8 cellular contexts compared by ENCODE assay signal in genomic region chr7:118195837-118196474, GRCh38. TPM values are rescaled to one million over a fixed set of nuclear protein-coding genes. Genes with fewer than 3 reads are reported as not detected.
DNase-seq lines count a peak whose midpoint lies in the region; ATAC-seq, FAIRE-seq and TF ChIP-seq lines count a peak whose summit lies in the region.

No MANE protein-coding gene starts in this region.

- no peak overlapping the region for H3K4me3 ChIP-seq in pancreas

- H3K4me1 Mint-ChIP-seq in activated T-cell treated with anti-CD3 and anti-CD28 coated beads, Interleukin-2, amount 50 U/mL, for 72 hours (ENCODE audit: low read depth): no peaks in the 10 kb centered on the region

- intact Hi-C loops in pancreas (cut with DNase I): no loop called here

- H3K27ac Mint-ChIP-seq in activated T-cell treated with anti-CD3 and anti-CD28 coated beads, Interleukin-2, amount 50 U/mL, for 72 hours: peak overlapping the region; percentile 1

- H3K27ac ChIP-seq in pancreas: no peak overlapping the region

- WGBS in pancreas, 2 donors: 42 to 47% methylated on average over 6 of the region's 6 CpGs

- no peak overlapping the region for H3K4me3 Mint-ChIP-seq in activated T-cell treated with anti-CD3 and anti-CD28 coated beads, Interleukin-2, amount 50 U/mL, for 72 hours

- ATAC-seq in GM19468 (IDR thresholded peaks at IDR 0.05; ENCODE audit: extremely low read depth, unreplicated experiment) (peak; percentile 81), HG03520 (IDR thresholded peaks at IDR 0.05; ENCODE audit: unreplicated experiment) (peak; percentile 82), pancreas (peak; percentile 85 to 95 (median 90))
- peak; percentile 65 to 73 for ATAC-seq in activated T-cell treated with anti-CD3 and anti-CD28 coated beads, Interleukin-2, amount 50 U/mL, for 72 hours (replicated peaks in 1 of 2)

- FAIRE-seq in pancreas (lab: Jason Lieb, UNC): peak; percentile 26

- H3K4me1 ChIP-seq in pancreas: peaks cover 0 to 5% (median 5%) of the 10 kb centered on the region in 3 donors

- TF ChIP-seq CTCF in pancreas (IDR thresholded peaks at IDR 0.05): peak in 3 of 4 donors; percentile 59 to 62 (median 59)

- no peaks in the 10 kb centered on the region for H3K27me3 Mint-ChIP-seq in activated T-cell treated with anti-CD3 and anti-CD28 coated beads, Interleukin-2, amount 50 U/mL, for 72 hours (ENCODE audit: low read depth)

- no peaks in the 10 kb centered on the region for H3K36me3 ChIP-seq in pancreas

- no peaks in the 10 kb centered on the region for H3K27me3 ChIP-seq in pancreas

- DNase-seq in DMS79 (lab: John Stamatoyannopoulos, UW) (peak; percentile 46), NCI-H748 (lab: John Stamatoyannopoulos, UW; ENCODE audit: unreplicated experiment) (peak; percentile 72), germinal center (ENCODE audit: low spot score) (peak; percentile 24), pancreas (peak in 3 of 6 donors; percentile 60 to 66 (median 63)), cortex of kidney (lab: John Stamatoyannopoulos, UW) (no peak)
- peak; percentile 49 to 57 for DNase-seq in activated T-cell treated with anti-CD3 and anti-CD28 coated beads, Interleukin-2, amount 50 U/mL, for 72 hours

- no peaks in the 10 kb centered on the region for H3K9me3 ChIP-seq in pancreas

- peaks cover 0 to 5% of the 10 kb centered on the region in 2 donors for H3K36me3 Mint-ChIP-seq in activated T-cell treated with anti-CD3 and anti-CD28 coated beads, Interleukin-2, amount 50 U/mL, for 72 hours (ENCODE audit: insufficient read depth in 2 of 2)

- no peaks in the 10 kb centered on the region for H3K9me3 Mint-ChIP-seq in activated T-cell treated with anti-CD3 and anti-CD28 coated beads, Interleukin-2, amount 50 U/mL, for 72 hours

RNA-seq across cellular contexts. Expression of gene LSM8, which starts 12.0 kb away (rescaled TPM):
- total RNA-seq in activated T-cell treated with anti-CD3 and anti-CD28 coated beads, Interleukin-2, amount 50 U/mL, for 72 hours: 10 to 100 TPM; 51.3 to 53.4 TPM
- 10 to 100 TPM in 2 of 6 donors, 1 to 10 TPM in 4; 7.9 to 14.1 (median 9.0) TPM for total RNA-seq in pancreas
- polyA plus RNA-seq in pancreas: 10 to 100 TPM; 15.7 to 24.6 TPM

RNA-seq across cellular contexts. Expression of gene ANKRD7, which starts 28.5 kb away (rescaled TPM):
- 1 to 10 TPM in 1 of 2 donors, under 1 TPM in 1; 0.74 to 1.8 TPM for total RNA-seq in activated T-cell treated with anti-CD3 and anti-CD28 coated beads, Interleukin-2, amount 50 U/mL, for 72 hours
- total RNA-seq in pancreas: under 1 TPM; 0.28 to 0.94 (median 0.63) TPM
- 1 to 10 TPM in 1 of 2 donors, under 1 TPM in 1; 0.42 to 1.2 TPM for polyA plus RNA-seq in pancreas
